Comparison of ENCODE assay signal across 16 cellular contexts in the genomic region with DNA sequence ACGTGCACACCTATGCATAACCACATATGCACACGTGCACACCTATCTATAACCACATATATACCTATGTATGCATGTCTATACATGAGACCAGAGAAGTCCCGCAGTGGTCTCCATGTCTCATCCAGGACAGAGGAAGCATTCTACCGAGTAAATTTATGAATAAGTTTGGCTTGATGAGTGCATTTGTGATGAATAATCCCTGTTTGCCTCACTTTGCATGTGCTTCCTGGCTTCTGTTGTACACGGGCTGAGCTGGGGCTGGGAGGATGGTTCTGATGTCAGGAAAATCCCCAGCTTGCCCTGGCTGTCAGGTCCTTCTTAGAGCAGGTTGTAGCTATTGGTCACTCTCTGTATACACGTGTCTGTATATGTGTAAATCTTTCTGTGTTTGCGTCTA.
DNase-seq lines count a peak whose midpoint lies in the region; ATAC-seq, FAIRE-seq and TF ChIP-seq lines count a peak whose summit lies in the region.
"Had no signal": no experiment of that assay in that cellular context is flagged by ENCODE, and none has a peak within 500 bp of the region (broad histone marks: within the 10 kb centered on the region; RNA-seq: fewer than 3 reads in every experiment).

No MANE protein-coding gene starts in this region.

- intact Hi-C loops in esophagus squamous epithelium (cut with DNase I): loop anchor here (5.0 kb wide), 1 partner anchor 358 kb away; no protein-coding TSS in a partner anchor

- H3K4me1 ChIP-seq in foreskin keratinocyte (no peaks in the 10 kb centered on the region), esophagus squamous epithelium (no peaks in the 10 kb centered on the region)
- H3K4me1 ChIP-seq: BE2C, HAP-1 had no signal

- no peak for TF ChIP-seq CTCF in bronchial epithelial cell (IDR thresholded peaks at IDR 0.05; ENCODE audit: insufficient read depth, low read length, severe bottlenecking)
- TF ChIP-seq CTCF in foreskin keratinocyte (conservative IDR thresholded peaks at IDR 0.05): no peak
- TF ChIP-seq CTCF in esophagus squamous epithelium (IDR thresholded peaks at IDR 0.05): no peak

- FAIRE-seq in bronchial epithelial cell (lab: Jason Lieb, UNC): no peak
- FAIRE-seq: A204.1, GM12878 had no signal

- H3K27me3 ChIP-seq in H7 (ENCODE audit: control insufficient read depth, insufficient read depth, low read length): no peaks in the 10 kb centered on the region
- H3K27me3 ChIP-seq in bronchial epithelial cell (ENCODE audit: control insufficient read depth, insufficient read depth, low read length): no peaks in the 10 kb centered on the region
- H3K27me3 ChIP-seq in foreskin keratinocyte: no peaks in the 10 kb centered on the region
- no peaks in the 10 kb centered on the region for H3K27me3 ChIP-seq in esophagus squamous epithelium
- H3K27me3 ChIP-seq: BE2C had no signal

- WGBS in esophagus squamous epithelium, 2 donors: 77 to 78% methylated on average over 7 of the region's 7 CpGs

- H3K27ac ChIP-seq in foreskin keratinocyte (no peak overlapping the region), esophagus squamous epithelium (no peak overlapping the region)
- H3K27ac ChIP-seq: C4-2B had no signal

- ATAC-seq in foreskin keratinocyte (peak; percentile 70), GM18505 (IDR thresholded peaks at IDR 0.05; ENCODE audit: unreplicated experiment) (no peak)
- ATAC-seq: GM12878 had no signal

- no peak for TF ChIP-seq POLR2A in GM18505 (IDR thresholded peaks at IDR 0.05; ENCODE audit: borderline replicate concordance, extremely low read depth, insufficient read depth, insufficient read length)
- TF ChIP-seq POLR2A in esophagus squamous epithelium (IDR thresholded peaks at IDR 0.05): no peak

- DNase-seq in AG20443 (ENCODE audit: low spot score): peak; percentile 29
- peak; percentile 12 for DNase-seq in H7
- peak; percentile 31 for DNase-seq in bronchial epithelial cell (ENCODE audit: low read depth)
- DNase-seq in foreskin keratinocyte: peak in 1 of 2 donors; percentile 56
- DNase-seq in esophagus squamous epithelium (lab: John Stamatoyannopoulos, UW): no peak
- DNase-seq in activated T-cell treated with anti-CD3 and anti-CD28 coated beads for 4 hours: no peak
- no peak for DNase-seq in amniotic stem cell (lab: John Stamatoyannopoulos, UW)
- DNase-seq: BE2C; CD4-positive, alpha-beta memory T cell; DMS79; GOT3 had no signal

- H3K9me3 ChIP-seq in esophagus squamous epithelium: no peaks in the 10 kb centered on the region
- H3K9me3 ChIP-seq: BE2C, HAP-1 had no signal

- H3K36me3 ChIP-seq in H7 (replicated peaks; ENCODE audit: control insufficient read depth, insufficient read depth, low read length): no peaks in the 10 kb centered on the region
- no peaks in the 10 kb centered on the region for H3K36me3 ChIP-seq in bronchial epithelial cell (ENCODE audit: control insufficient read depth, insufficient read depth, low read length)
- H3K36me3 ChIP-seq in esophagus squamous epithelium: no peaks in the 10 kb centered on the region
- H3K36me3 ChIP-seq: BE2C, HAP-1 had no signal

- H3K4me3 ChIP-seq in H7 (ENCODE audit: insufficient read depth, low read depth, low read length) (no peak overlapping the region), bronchial epithelial cell (ENCODE audit: low read depth, low read length) (no peak overlapping the region), esophagus squamous epithelium (no peak overlapping the region)
- H3K4me3 ChIP-seq: GM12878, HAP-1 had no signal

Comparison
In these comparisons a context has a peak if more than half of its experiments do, and no peak if none do; other contexts are left out.
1. DNase-seq: peak in AG20443 (single experiment), H7 (single experiment) and bronchial epithelial cell (single experiment); none in esophagus squamous epithelium (single experiment), activated T-cell treated with anti-CD3 and anti-CD28 coated beads for 4 hours (single experiment) and amniotic stem cell (single experiment).